8 cellular contexts compared by ENCODE assay signal in genomic region chr20:36468149-36469000, GRCh38.
DNase-seq lines count a peak whose midpoint lies in the region; ATAC-seq, FAIRE-seq and TF ChIP-seq lines count a peak whose summit lies in the region.
"Had no signal": no experiment of that assay in that cellular context is flagged by ENCODE, and none has a peak within 500 bp of the region (broad histone marks: within the 10 kb centered on the region; RNA-seq: fewer than 3 reads in every experiment).

No MANE protein-coding gene starts in this region.

- no peak overlapping the region for H3K4me3 Mint-ChIP-seq in activated T-cell treated with anti-CD3 and anti-CD28 coated beads, Interleukin-2, amount 50 U/mL, for 4 hours

- no peak for TF ChIP-seq CTCF in spleen (IDR thresholded peaks at IDR 0.05 in 8 of 11, conservative IDR thresholded peaks at IDR 0.05 in 3 of 11)

- H3K4me1 Mint-ChIP-seq in activated T-cell treated with anti-CD3 and anti-CD28 coated beads, Interleukin-2, amount 50 U/mL, for 4 hours (ENCODE audit: low read depth): peaks cover 80% of the 10 kb centered on the region

- peak; percentile 20 for ATAC-seq in left ventricle myocardium superior
- no peak for ATAC-seq in GM21786 (IDR thresholded peaks at IDR 0.05; ENCODE audit: unreplicated experiment)
- ATAC-seq in activated T-cell treated with anti-CD3 and anti-CD28 coated beads, Interleukin-2, amount 50 U/mL, for 4 hours: no peak

- no peaks in the 10 kb centered on the region for H3K9me3 ChIP-seq in spleen

- no peaks in the 10 kb centered on the region for H3K27me3 ChIP-seq in spleen (replicated peaks in 1 of 7)

- no peak overlapping the region for H3K4me3 ChIP-seq in spleen

- WGBS in spleen, 5 donors: 76 to 91% (median 86%) methylated on average over 10 of the region's 10 CpGs

- intact Hi-C loops in left ventricle myocardium superior (cut with micrococcal nuclease) (loop anchor here (5.0 kb wide), 1 partner anchor 74 kb away; the partner anchor contains the start of gene MYL9), spleen (cut with DNase I; ENCODE audit: low total_unique reads) (no loop called here)

- peak overlapping the region in 7 of 8 donors; percentile 29 to 97 (median 38) for H3K27ac ChIP-seq in spleen

- H3K4me1 ChIP-seq in spleen: peaks cover 83 to 100% (median 99%) of the 10 kb centered on the region in 6 donors

- no peak for TF ChIP-seq POLR2A in spleen (IDR thresholded peaks at IDR 0.05)

- peak; percentile 42 for FAIRE-seq in HTR-8/SVneo (lab: Jason Lieb, UNC)

- no peaks in the 10 kb centered on the region for H3K27me3 Mint-ChIP-seq in activated T-cell treated with anti-CD3 and anti-CD28 coated beads, Interleukin-2, amount 50 U/mL, for 4 hours (ENCODE audit: low read depth)

- DNase-seq in HTR-8/SVneo (ENCODE audit: insufficient read length, low spot score) (no peak), SHP77 (lab: John Stamatoyannopoulos, UW) (peak; percentile 71 to 76), left ventricle myocardium superior (no peak), spleen (no peak), OCI-M2 (lab: John Stamatoyannopoulos, UW; ENCODE audit: unreplicated experiment) (no peak)
- DNase-seq in activated T-cell treated with anti-CD3 and anti-CD28 coated beads, Interleukin-2, amount 50 U/mL, for 4 hours: no peak
- DNase-seq: Karpas-422 had no signal

- no peaks in the 10 kb centered on the region for H3K36me3 Mint-ChIP-seq in activated T-cell treated with anti-CD3 and anti-CD28 coated beads, Interleukin-2, amount 50 U/mL, for 4 hours (ENCODE audit: insufficient read depth)

- peaks cover 0 to 8% (median 0%) of the 10 kb centered on the region in 6 donors for H3K36me3 ChIP-seq in spleen

- no peaks in the 10 kb centered on the region for H3K9me3 Mint-ChIP-seq in activated T-cell treated with anti-CD3 and anti-CD28 coated beads, Interleukin-2, amount 50 U/mL, for 4 hours

Comparison
In these comparisons a context has a peak if more than half of its experiments do, and no peak if none do; other contexts are left out.
1. DNase-seq: peak in SHP77 (2 of 2); none in HTR-8/SVneo (single experiment), left ventricle myocardium superior (single experiment), spleen (single experiment), OCI-M2 (single experiment) and activated T-cell treated with anti-CD3 and anti-CD28 coated beads, Interleukin-2, amount 50 U/mL, for 4 hours (single experiment).